Comparison of ENCODE assay signal across 10 cellular contexts in genomic region chr7:22872087-22872807, GRCh38. TPM values are rescaled to one million over a fixed set of nuclear protein-coding genes. Genes with fewer than 3 reads are reported as not detected.
A peak's percentile ranks its signal among the peaks of the same experiment; 100 is the strongest.
DNase-seq lines count a peak whose midpoint lies in the region; ATAC-seq and TF ChIP-seq lines count a peak whose summit lies in the region.
"Had no signal": no experiment of that assay in that cellular context is flagged by ENCODE, and none has a peak within 500 bp of the region (broad histone marks: within the 10 kb centered on the region; RNA-seq: fewer than 3 reads in every experiment).

No MANE protein-coding gene starts in this region.

- TF ChIP-seq CTCF in foreskin keratinocyte (conservative IDR thresholded peaks at IDR 0.05): no peak

- no peaks in the 10 kb centered on the region for H3K4me1 ChIP-seq in foreskin keratinocyte

- H3K27me3 ChIP-seq in foreskin keratinocyte: no peaks in the 10 kb centered on the region

- no peak for DNase-seq in foreskin keratinocyte
- no peak for DNase-seq in foreskin melanocyte
- no peak for DNase-seq in GM19238 (ENCODE audit: insufficient read length, low spot score)
- no peak for DNase-seq in NCI-H1694 (lab: John Stamatoyannopoulos, UW)
- no peak for DNase-seq in inferior parietal cortex (ENCODE audit: extremely low spot score)
- DNase-seq: NCI-H2029 treated with DMSO at 0.1 percent for 48 hours; stimulated activated CD4-positive, alpha-beta T cell treated with anti-CD3 and anti-CD28 coated beads, Interleukin-15, amount 100 ng/mL, for 24 hours had no signal

- H3K27ac ChIP-seq in foreskin keratinocyte: no peak overlapping the region

- ATAC-seq in GM18517 (IDR thresholded peaks at IDR 0.05; ENCODE audit: unreplicated experiment) (peak; percentile 96), GM21526 (IDR thresholded peaks at IDR 0.05; ENCODE audit: low FRiP score, unreplicated experiment) (peak; percentile 97), HG03378 (IDR thresholded peaks at IDR 0.05; ENCODE audit: unreplicated experiment) (peak; percentile 95), foreskin keratinocyte (peak; percentile 50)

RNA-seq across cellular contexts. Expression of gene TOMM7, which starts 49.6 kb away (rescaled TPM):
- 231 and 280 TPM in 2 replicates for total RNA-seq in foreskin keratinocyte
- polyA plus RNA-seq in foreskin keratinocyte: 672 and 751 TPM in 2 replicates
